Comparison of ENCODE assay signal across 11 cellular contexts in genomic region chr6:99416892-99417767, GRCh38. TPM values are rescaled to one million over a fixed set of nuclear protein-coding genes. Genes with fewer than 3 reads are reported as not detected.
DNase-seq lines count a peak whose midpoint lies in the region; ATAC-seq and TF ChIP-seq lines count a peak whose summit lies in the region.
"Had no signal": no experiment of that assay in that cellular context is flagged by ENCODE, and none has a peak within 500 bp of the region (broad histone marks: within the 10 kb centered on the region; RNA-seq: fewer than 3 reads in every experiment).

No MANE protein-coding gene starts in this region.

- no peak for DNase-seq in activated B cell treated with CpG ODN at 0.5 μM for 24 hours
- no peak for DNase-seq in nucleus accumbens (lab: John Stamatoyannopoulos, UW)
- DNase-seq in dedifferentiated amniotic fluid mesenchymal stem cell (ENCODE audit: extremely low spot score), result no peak
- DNase-seq in left ventricle myocardium inferior, result no peak
- DNase-seq in NCI-H345 (lab: John Stamatoyannopoulos, UW), result no peak
- DNase-seq: activated CD4-positive, alpha-beta T cell treated with anti-CD3 and anti-CD28 coated beads for 48 hours had no signal

- peak overlapping the region; percentile 81 for H3K27ac Mint-ChIP-seq in activated B cell treated with CpG ODN at 0.5 μM for 24 hours
- H3K27ac Mint-ChIP-seq: dendritic cell treated with granulocyte-macrophage colony-stimulating factor and Interleukin-4, amounts not matched to agents 40 ng/mL and 50 ng/mL, for 4 days had no signal

- peaks cover 92% of the 10 kb centered on the region for H3K4me1 ChIP-seq in left ventricle myocardium inferior
- H3K4me1 ChIP-seq: prostate gland had no signal

- TF ChIP-seq CTCF in activated B cell treated with CpG ODN at 0.5 μM for 24 hours (IDR thresholded peaks at IDR 0.05) (no peak), left ventricle myocardium inferior (IDR thresholded peaks at IDR 0.05; ENCODE audit: borderline replicate concordance) (no peak)

- CTCF ChIA-PET in activated B cell treated with CpG ODN at 0.5 μM for 24 hours (lab: Charles Lee), result interaction anchor here (1.5 kb wide), 1 partner anchor 8 kb away, joined by 6 read pairs; the partner anchor contains the start of gene PNISR

- peak; percentile 78 for ATAC-seq in GM18499 (IDR thresholded peaks at IDR 0.05; ENCODE audit: insufficient read depth, unreplicated experiment)
- peak; percentile 73 for ATAC-seq in GM19455 (IDR thresholded peaks at IDR 0.05; ENCODE audit: unreplicated experiment)
- peak; percentile 76 for ATAC-seq in HG03039 (IDR thresholded peaks at IDR 0.05; ENCODE audit: unreplicated experiment)
- ATAC-seq in activated B cell treated with CpG ODN at 0.5 μM for 24 hours (ENCODE audit: low read depth), result peak; percentile 80

- H3K9me3 ChIP-seq in left ventricle myocardium inferior (replicated peaks), result no peaks in the 10 kb centered on the region
- H3K9me3 ChIP-seq: prostate gland had no signal

- H3K4me3 ChIP-seq in left ventricle myocardium inferior, result no peak overlapping the region
- H3K4me3 ChIP-seq: prostate gland had no signal

- H3K9me3 Mint-ChIP-seq in activated B cell treated with CpG ODN at 0.5 μM for 24 hours, result no peaks in the 10 kb centered on the region
- H3K9me3 Mint-ChIP-seq: dendritic cell treated with granulocyte-macrophage colony-stimulating factor and Interleukin-4, amounts not matched to agents 40 ng/mL and 50 ng/mL, for 4 days had no signal

- no peaks in the 10 kb centered on the region for H3K27me3 ChIP-seq in left ventricle myocardium inferior (ENCODE audit: low read depth)

- H3K27ac ChIP-seq in left ventricle myocardium inferior (replicated peaks), result no peak overlapping the region
- H3K27ac ChIP-seq: prostate gland had no signal

- H3K36me3 ChIP-seq in left ventricle myocardium inferior, result peaks cover 3% of the 10 kb centered on the region
- H3K36me3 ChIP-seq: prostate gland had no signal

- H3K27me3 Mint-ChIP-seq in activated B cell treated with CpG ODN at 0.5 μM for 24 hours, result no peaks in the 10 kb centered on the region
- H3K27me3 Mint-ChIP-seq: dendritic cell treated with granulocyte-macrophage colony-stimulating factor and Interleukin-4, amounts not matched to agents 40 ng/mL and 50 ng/mL, for 4 days had no signal

- H3K4me1 Mint-ChIP-seq in activated B cell treated with CpG ODN at 0.5 μM for 24 hours, result peaks cover 53% of the 10 kb centered on the region

- H3K4me3 Mint-ChIP-seq in activated B cell treated with CpG ODN at 0.5 μM for 24 hours, result peak overlapping the region; percentile 20
- H3K4me3 Mint-ChIP-seq: dendritic cell treated with granulocyte-macrophage colony-stimulating factor and Interleukin-4, amounts not matched to agents 40 ng/mL and 50 ng/mL, for 4 days had no signal

- intact Hi-C loops in activated B cell treated with CpG ODN at 0.5 μM for 24 hours (cut with micrococcal nuclease) (loop anchor here (1.0 to 2.0 kb wide), 2 partner anchors 8 to 14 kb away; partner anchors contain the start of gene PNISR), left ventricle myocardium inferior (cut with micrococcal nuclease) (no loop called here)

- H3K36me3 Mint-ChIP-seq in activated B cell treated with CpG ODN at 0.5 μM for 24 hours (ENCODE audit: low read depth), result peaks cover 45% of the 10 kb centered on the region

- POLR2A ChIA-PET in activated B cell treated with CpG ODN at 0.5 μM for 24 hours (lab: Charles Lee), result interaction anchor here (1.3 to 1.5 kb wide), 2 partner anchors 8 to 22 kb away, joined by 4 read pairs; partner anchors contain the start of gene PNISR

RNA-seq across cellular contexts. Expression of gene PNISR, which starts 8.0 kb away (rescaled TPM):
- 193 and 214 TPM in 2 replicates for total RNA-seq in activated B cell treated with CpG ODN at 0.5 μM for 24 hours
- 52.0 TPM for total RNA-seq in left ventricle myocardium inferior

RNA-seq across cellular contexts. Expression of gene COQ3, which starts 23.1 kb away (rescaled TPM):
- total RNA-seq in activated B cell treated with CpG ODN at 0.5 μM for 24 hours (4.8 and 5.6 TPM in 2 replicates), left ventricle myocardium inferior (36.2 TPM)
